13 cellular contexts compared by ENCODE assay signal in the genomic region with DNA sequence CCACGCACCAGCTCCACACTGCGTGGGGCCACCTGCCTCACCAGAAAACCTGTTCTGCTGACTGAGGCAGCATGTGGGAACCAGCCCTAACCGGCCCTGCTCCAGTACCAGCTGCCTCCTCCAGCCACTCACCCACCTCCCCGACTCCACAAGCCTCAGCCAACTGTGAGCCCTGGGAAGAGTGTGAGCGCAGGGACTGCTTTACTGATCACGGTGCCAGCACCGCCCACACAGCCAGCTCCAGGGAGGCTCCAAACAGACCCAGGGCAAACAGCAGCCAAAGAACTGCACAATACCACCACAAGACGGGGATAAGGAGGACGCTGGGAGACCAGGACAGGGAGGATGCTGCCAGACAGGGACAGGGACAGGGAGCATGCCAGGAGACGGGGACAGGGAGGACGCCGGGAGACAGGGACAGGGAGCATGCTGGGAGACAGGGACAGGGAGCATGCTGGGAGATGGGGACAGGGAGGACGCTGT. TPM values are rescaled to one million over a fixed set of nuclear protein-coding genes. Genes with fewer than 3 reads are reported as not detected.
DNase-seq lines count a peak whose midpoint lies in the region; ATAC-seq and TF ChIP-seq lines count a peak whose summit lies in the region.
"Had no signal": no experiment of that assay in that cellular context is flagged by ENCODE, and none has a peak within 500 bp of the region (broad histone marks: within the 10 kb centered on the region; RNA-seq: fewer than 3 reads in every experiment).

No MANE protein-coding gene starts in this region.

- H3K9me3 ChIP-seq in heart right ventricle, result peaks cover 0 to 9% (median 0%) of the 10 kb centered on the region in 11 donors
- no peaks in the 10 kb centered on the region for H3K9me3 ChIP-seq in left ventricle myocardium inferior (replicated peaks)
- H3K9me3 ChIP-seq: ascending aorta had no signal

- no peak for TF ChIP-seq CTCF in heart right ventricle (IDR thresholded peaks at IDR 0.05)
- TF ChIP-seq CTCF in left ventricle myocardium inferior (IDR thresholded peaks at IDR 0.05; ENCODE audit: borderline replicate concordance), result no peak
- TF ChIP-seq CTCF in brain microvascular endothelial cell (IDR thresholded peaks at IDR 0.05; ENCODE audit: low read depth, low read length, missing control alignments), result no peak

- H3K36me3 ChIP-seq in heart right ventricle, result peaks cover 0 to 39% (median 5%) of the 10 kb centered on the region in 9 donors
- H3K36me3 ChIP-seq in left ventricle myocardium inferior, result peaks cover 16% of the 10 kb centered on the region
- peaks cover 6% of the 10 kb centered on the region for H3K36me3 ChIP-seq in brain microvascular endothelial cell (replicated peaks)

- WGBS in heart right ventricle, 2 donors, result 73 to 78% methylated on average over 13 of the region's 13 CpGs

- intact Hi-C loops in heart right ventricle (cut with DNase I), result no loop called here
- intact Hi-C loops in left ventricle myocardium inferior (cut with micrococcal nuclease), result no loop called here

- no peak overlapping the region for H3K4me3 ChIP-seq in heart right ventricle
- no peak overlapping the region for H3K4me3 ChIP-seq in left ventricle myocardium inferior
- H3K4me3 ChIP-seq in brain microvascular endothelial cell (ENCODE audit: low read depth, low read length), result no peak overlapping the region
- H3K4me3 ChIP-seq: ascending aorta, GM12878 had no signal

- H3K4me1 ChIP-seq in heart right ventricle, result peaks cover 0 to 5% (median 0%) of the 10 kb centered on the region in 9 donors
- no peaks in the 10 kb centered on the region for H3K4me1 ChIP-seq in left ventricle myocardium inferior
- H3K4me1 ChIP-seq: ascending aorta had no signal

- DNase-seq in heart right ventricle, result no peak
- DNase-seq in left ventricle myocardium inferior, result no peak
- peak; percentile 3 for DNase-seq in brain microvascular endothelial cell
- peak; percentile 66 for DNase-seq in left kidney (ENCODE audit: low read depth, low spot score)
- peak; percentile 53 for DNase-seq in ureter (ENCODE audit: low spot score)
- DNase-seq in HT-29 (ENCODE audit: low spot score), result no peak
- DNase-seq in T-helper 2 cell, result no peak
- DNase-seq in NCI-H1105 (lab: John Stamatoyannopoulos, UW), result no peak
- DNase-seq: activated CD4-positive, alpha-beta memory T cell treated with anti-CD3 and anti-CD28 coated beads for 36 hours; SHP77; stimulated activated CD8-positive, alpha-beta memory T cell treated with anti-CD3 and anti-CD28 coated beads, Interleukin-4, amount 100 ng/mL, for 48 hours had no signal

- in situ Hi-C loops in brain microvascular endothelial cell (cut with HindIII; ENCODE audit: low pct_ligation_motif_present, low sequenced_read_pairs), result no loop called here

- no peaks in the 10 kb centered on the region for H3K27me3 ChIP-seq in heart right ventricle
- H3K27me3 ChIP-seq in left ventricle myocardium inferior (ENCODE audit: low read depth), result no peaks in the 10 kb centered on the region
- no peaks in the 10 kb centered on the region for H3K27me3 ChIP-seq in brain microvascular endothelial cell (replicated peaks)
- H3K27me3 ChIP-seq: ascending aorta had no signal

- H3K27ac ChIP-seq in heart right ventricle (no peak overlapping the region), left ventricle myocardium inferior (replicated peaks) (no peak overlapping the region), brain microvascular endothelial cell (no peak overlapping the region)
- H3K27ac ChIP-seq: ascending aorta had no signal

- peak in 5 of 8 donors; percentile 16 to 62 (median 28) for ATAC-seq in heart right ventricle
- ATAC-seq: GM12878 had no signal

RNA-seq across cellular contexts. Expression of gene EIPR1, which starts 28.4 kb away (rescaled TPM):
- 10 to 100 TPM in 7 of 10 donors, 1 to 10 TPM in 3; 8.2 to 14.7 (median 12.0) TPM for total RNA-seq in heart right ventricle
- polyA plus RNA-seq in heart right ventricle, result 10 to 100 TPM in 1 of 2 donors, 1 to 10 TPM in 1; 6.8 to 22.3 TPM
- total RNA-seq in left ventricle myocardium inferior, result 12.2 TPM
- total RNA-seq in ureter, result 38.1 TPM
- 82.2 and 83.8 TPM in 2 replicates for total RNA-seq in HT-29 (2014; rRNA removed; shearing (Covaris generic))

RNA-seq across cellular contexts. Expression of gene TRAPPC12, which starts 30.2 kb away (rescaled TPM):
- total RNA-seq in heart right ventricle (100 to 1,000 TPM in 2 of 10 donors, 10 to 100 TPM in 8; 71.9 to 135 (median 89.6) TPM), left ventricle myocardium inferior (127 TPM), ureter (173 TPM)
- 100 to 1,000 TPM in 1 of 2 donors, 10 to 100 TPM in 1; 74.0 to 256 TPM for polyA plus RNA-seq in heart right ventricle
- total RNA-seq in HT-29 (2014; rRNA removed; shearing (Covaris generic)), result 77.7 and 86.8 TPM in 2 replicates

Comparison
In these comparisons a context has a peak if more than half of its experiments do, and no peak if none do; other contexts are left out.
1. DNase-seq: peak in brain microvascular endothelial cell (single experiment), left kidney (single experiment) and ureter (single experiment); none in heart right ventricle (0 of 2), left ventricle myocardium inferior (single experiment), HT-29 (single experiment), T-helper 2 cell (0 of 5) and NCI-H1105 (single experiment).